In the genomic region with DNA sequence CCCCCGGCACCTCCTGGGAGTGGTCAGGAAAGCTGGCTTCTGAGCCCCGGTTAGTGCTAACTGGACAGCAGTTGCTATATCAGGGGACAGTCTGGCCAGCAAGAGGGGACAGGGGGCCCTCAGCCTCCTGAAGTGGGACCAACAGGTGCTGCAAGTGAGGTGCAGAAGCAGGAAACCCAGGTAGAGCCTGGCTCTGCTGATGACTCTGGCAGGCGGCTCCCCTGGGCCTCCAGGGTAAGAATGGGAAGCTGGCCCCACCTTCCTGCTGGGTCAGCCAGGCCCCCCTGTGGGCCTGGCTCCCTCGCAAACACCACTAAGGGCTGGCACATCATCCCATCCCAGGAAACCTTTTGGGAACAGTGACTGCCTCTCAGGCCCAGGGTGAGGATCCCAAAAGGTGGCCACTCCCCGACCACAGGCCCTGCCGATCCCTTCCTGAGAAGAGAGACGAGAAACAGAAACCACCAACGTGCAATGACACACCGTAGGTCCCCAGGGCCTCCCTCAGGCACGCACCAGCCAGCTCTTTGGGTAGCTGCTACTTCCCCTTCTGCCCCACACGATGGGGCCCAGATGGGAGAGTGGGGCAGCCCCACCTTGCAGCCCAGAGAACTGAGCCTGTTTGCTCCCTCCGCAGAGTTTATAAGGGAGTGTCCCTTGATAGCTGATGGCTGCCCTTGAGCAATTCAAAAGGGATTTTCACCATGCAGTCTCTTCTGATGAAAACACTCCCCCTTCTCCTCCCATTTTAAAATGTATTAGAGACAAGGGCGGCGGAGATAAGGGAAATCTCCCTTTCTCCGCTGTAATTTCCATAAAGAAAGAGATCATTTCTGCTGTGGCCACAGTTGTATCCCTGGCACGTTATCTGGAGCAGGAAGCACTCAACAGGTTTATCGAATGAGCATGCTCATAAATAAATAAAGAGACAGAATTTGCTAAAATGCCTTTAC, we compare ENCODE assay signal across 8 cellular contexts.
DNase-seq lines count a peak whose midpoint lies in the region; ATAC-seq, FAIRE-seq and TF ChIP-seq lines count a peak whose summit lies in the region.

No MANE protein-coding gene starts in this region.

- DNase-seq in BE2C (peak; percentile 50), keratinocyte (ENCODE audit: low read depth, low spot score) (no peak), HK-2 (ENCODE audit: unreplicated experiment) (no peak)
- DNase-seq in activated naive CD8-positive, alpha-beta T cell treated with anti-CD3 and anti-CD28 coated beads, Interleukin-2, amount 50 U/mL, for 16 hours (ENCODE audit: low read depth, low spot score) = peak; percentile 64
- peak; percentile 85 for DNase-seq in stimulated activated CD8-positive, alpha-beta memory T cell treated with anti-CD3 and anti-CD28 coated beads, Interleukin-15, amount 100 ng/mL, for 48 hours (ENCODE audit: low read depth in 2 of 2)

- peak overlapping the region; percentile 55 for H3K9ac ChIP-seq in keratinocyte (ENCODE audit: control insufficient read depth, extremely low read depth, insufficient read depth, low read length)

- peak; percentile 79 for ATAC-seq in GM19397 (IDR thresholded peaks at IDR 0.05; ENCODE audit: unreplicated experiment)
- peak; percentile 76 for ATAC-seq in HG03457 (IDR thresholded peaks at IDR 0.05; ENCODE audit: unreplicated experiment)

- peak overlapping the region; percentile 79 for H3K4me2 ChIP-seq in keratinocyte (ENCODE audit: control insufficient read depth, extremely low read depth, insufficient read depth, low read depth, low read length)

- H3K4me3 ChIP-seq in BE2C (ENCODE audit: low read depth, low read length) (peak overlapping the region; percentile 52), keratinocyte (ENCODE audit: control insufficient read depth in 2 of 3, extremely low read depth in 1 of 3, insufficient read depth in 2 of 3, low read depth in 1 of 3, low read length in 3 of 3) (peak overlapping the region in 2 of 3 experiments; percentile 8 to 18)

- peaks cover 65% of the 10 kb centered on the region for H3K4me1 Mint-ChIP-seq in T-helper 1 cell treated with Interleukin-12 subunit alpha and Interleukin-12 subunit beta and Interleukin-4 antibody, amounts not matched to agents 30 μg/mL and 1 μg/mL, for 36 hours (ENCODE audit: low read depth)

- no peaks in the 10 kb centered on the region for H3K27me3 ChIP-seq in BE2C
- H3K27me3 ChIP-seq in keratinocyte (ENCODE audit: control insufficient read depth, extremely low read depth, insufficient read depth, low read length) = no peaks in the 10 kb centered on the region

- no peaks in the 10 kb centered on the region; the same call in 1 of the 2 replicates for H3K36me3 ChIP-seq in BE2C
- peaks cover 12 to 18% of the 10 kb centered on the region in 2 experiments for H3K36me3 ChIP-seq in keratinocyte (ENCODE audit: control insufficient read depth in 2 of 2, extremely low read depth in 1 of 2, insufficient read depth in 2 of 2, low read length in 2 of 2)

- no peaks in the 10 kb centered on the region for H3K27me3 Mint-ChIP-seq in T-helper 1 cell treated with Interleukin-12 subunit alpha and Interleukin-12 subunit beta and Interleukin-4 antibody, amounts not matched to agents 30 μg/mL and 1 μg/mL, for 36 hours (ENCODE audit: low read depth)

- FAIRE-seq in keratinocyte (lab: Jason Lieb, UNC) = peak; percentile 81

- H3K27ac ChIP-seq in keratinocyte (ENCODE audit: control insufficient read depth, insufficient read depth, low read length) = peak overlapping the region; percentile 68

- peaks cover 7% of the 10 kb centered on the region; the same call in 1 of the 2 replicates for H3K4me1 ChIP-seq in BE2C
- H3K4me1 ChIP-seq in keratinocyte (ENCODE audit: control insufficient read depth, extremely low read depth, insufficient read depth, low read length) = peaks cover 44% of the 10 kb centered on the region

- H3K9me3 Mint-ChIP-seq in T-helper 1 cell treated with Interleukin-12 subunit alpha and Interleukin-12 subunit beta and Interleukin-4 antibody, amounts not matched to agents 30 μg/mL and 1 μg/mL, for 36 hours = no peaks in the 10 kb centered on the region

- peaks cover 49% of the 10 kb centered on the region for H3K36me3 Mint-ChIP-seq in T-helper 1 cell treated with Interleukin-12 subunit alpha and Interleukin-12 subunit beta and Interleukin-4 antibody, amounts not matched to agents 30 μg/mL and 1 μg/mL, for 36 hours (ENCODE audit: low read depth)

- no peak overlapping the region for H2AFZ ChIP-seq in keratinocyte (ENCODE audit: control insufficient read depth, low read length)

- peak overlapping the region; percentile 67 for H3K27ac Mint-ChIP-seq in T-helper 1 cell treated with Interleukin-12 subunit alpha and Interleukin-12 subunit beta and Interleukin-4 antibody, amounts not matched to agents 30 μg/mL and 1 μg/mL, for 36 hours

- no peaks in the 10 kb centered on the region for H3K9me1 ChIP-seq in keratinocyte (ENCODE audit: control insufficient read depth, extremely low read depth, insufficient read depth, low read length)

- H3K79me2 ChIP-seq in keratinocyte (ENCODE audit: control insufficient read depth, insufficient read depth, low read length) = peaks cover 4% of the 10 kb centered on the region

- dilution Hi-C loops in keratinocyte (cut with MboI; ENCODE audit: extremely low pct_ligation_motif_present, low sequenced_read_pairs) = no loop called here

- H3K9me3 ChIP-seq in BE2C (no peaks in the 10 kb centered on the region), keratinocyte (ENCODE audit: control insufficient read depth, low read depth, low read length) (no peaks in the 10 kb centered on the region)

- H4K20me1 ChIP-seq in keratinocyte (ENCODE audit: control insufficient read depth, extremely low read depth, insufficient read depth, low read length) = no peaks in the 10 kb centered on the region

- peak overlapping the region; percentile 60 for H3K4me3 Mint-ChIP-seq in T-helper 1 cell treated with Interleukin-12 subunit alpha and Interleukin-12 subunit beta and Interleukin-4 antibody, amounts not matched to agents 30 μg/mL and 1 μg/mL, for 36 hours

- no peak for TF ChIP-seq CTCF in BE2C (IDR thresholded peaks at IDR 0.05; ENCODE audit: low read depth, low read length)
- no peak for TF ChIP-seq CTCF in keratinocyte (optimal IDR thresholded peaks at IDR 0.05 in 1 of 3, IDR thresholded peaks at IDR 0.05 in 1 of 3, conservative IDR thresholded peaks at IDR 0.05 in 1 of 3; ENCODE audit: extremely low read depth in 1 of 3, insufficient read depth in 2 of 3, low read length in 3 of 3)

Comparison
In these comparisons a context has a peak if more than half of its experiments do, and no peak if none do; other contexts are left out.
1. DNase-seq: peak in BE2C (single experiment), activated naive CD8-positive, alpha-beta T cell treated with anti-CD3 and anti-CD28 coated beads, Interleukin-2, amount 50 U/mL, for 16 hours (single experiment) and stimulated activated CD8-positive, alpha-beta memory T cell treated with anti-CD3 and anti-CD28 coated beads, Interleukin-15, amount 100 ng/mL, for 48 hours (2 of 2); none in keratinocyte (single experiment) and HK-2 (single experiment).